In the genomic region with DNA sequence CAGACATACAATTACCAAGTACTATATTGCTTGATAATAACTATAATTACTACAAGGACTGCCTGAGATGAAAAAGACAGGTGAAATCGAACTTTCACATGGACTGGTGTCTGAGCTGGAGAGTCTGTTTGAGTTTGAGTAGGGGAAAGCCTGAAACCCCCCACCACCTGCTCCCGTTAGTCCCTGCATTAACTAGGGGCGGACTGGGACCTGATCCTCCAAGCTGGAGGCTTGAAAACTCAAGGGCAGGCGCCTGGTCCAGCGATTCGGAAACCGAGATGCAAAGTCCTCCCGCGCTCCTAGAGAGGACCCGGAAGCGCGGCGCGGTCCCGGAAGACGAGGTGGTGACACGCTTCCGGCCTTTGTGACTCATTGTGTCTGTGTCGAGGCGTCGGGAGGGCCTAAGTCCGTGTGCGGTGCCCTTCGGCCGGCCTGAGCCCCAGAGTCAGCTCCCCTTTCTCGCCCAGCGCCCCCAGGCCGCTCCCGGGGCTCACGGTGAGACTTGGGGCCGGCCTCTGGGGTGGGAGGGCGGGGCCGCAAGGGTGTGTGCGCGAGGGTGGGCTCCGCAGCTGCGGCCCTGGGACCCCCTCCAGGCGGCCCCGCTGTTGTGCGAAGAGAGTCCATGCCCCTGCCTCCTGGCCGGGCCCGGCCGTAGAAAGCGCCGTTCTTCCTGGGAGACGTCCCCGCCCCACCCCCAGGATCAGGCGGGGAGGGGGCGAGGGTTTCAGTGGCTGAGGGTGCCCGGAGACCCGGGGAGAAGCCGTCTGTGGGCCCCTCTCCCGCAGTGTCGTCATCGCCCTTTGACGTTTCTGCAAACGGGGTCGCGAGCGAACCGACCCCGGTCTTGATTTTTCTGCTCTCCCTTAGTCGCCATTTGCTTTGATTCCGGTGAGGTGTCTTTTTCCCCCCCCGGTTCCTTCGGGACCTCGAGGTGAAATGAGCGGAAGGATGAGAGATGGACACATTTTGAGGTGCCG, we compare ENCODE assay signal across 8 cellular contexts. TPM values are rescaled to one million over a fixed set of nuclear protein-coding genes. Genes with fewer than 3 reads are reported as not detected.
DNase-seq lines count a peak whose midpoint lies in the region; ATAC-seq, FAIRE-seq and TF ChIP-seq lines count a peak whose summit lies in the region.

Gene ZKSCAN1, plus strand, starts transcription at position 365 of the 977 bp plus-strand sequence. CDS start 7,911 bp downstream, outside the sequence.

- H3K4me3 Mint-ChIP-seq in WTC11: peak within 1 kb of the TSS; percentile 90

- H2AFZ ChIP-seq in smooth muscle cell (ENCODE audit: low read depth): peak within 1 kb of the TSS; percentile 96

- H3K4me1 ChIP-seq in smooth muscle cell (ENCODE audit: low read depth): peaks cover 10% of the 10 kb centered on the region

- H3K9me3 ChIP-seq in AG04450 (ENCODE audit: control insufficient read depth, insufficient read depth, low read length): no peaks in the 10 kb centered on the region; the same call in 1 of the 2 replicates
- no peaks in the 10 kb centered on the region for H3K9me3 ChIP-seq in smooth muscle cell (replicated peaks; ENCODE audit: low read depth)

- H3K27me3 ChIP-seq in AG04450 (ENCODE audit: control insufficient read depth, insufficient read depth, low read length): peaks cover 3% of the 10 kb centered on the region
- no peaks in the 10 kb centered on the region for H3K27me3 ChIP-seq in bronchial epithelial cell (ENCODE audit: control insufficient read depth, insufficient read depth, low read length)
- no peaks in the 10 kb centered on the region for H3K27me3 ChIP-seq in smooth muscle cell (ENCODE audit: low read depth)

- no peaks in the 10 kb centered on the region for H3K36me3 ChIP-seq in bronchial epithelial cell (ENCODE audit: control insufficient read depth, insufficient read depth, low read length)
- H3K36me3 ChIP-seq in smooth muscle cell (ENCODE audit: low read depth): no peaks in the 10 kb centered on the region

- peak within 1 kb of the TSS; percentile 100 for H3K9ac ChIP-seq in smooth muscle cell (ENCODE audit: low read depth)

- H3K9me3 Mint-ChIP-seq in WTC11: no peaks in the 10 kb centered on the region

- POLR2A ChIA-PET in AG04450 (lab: Yijun Ruan, JAX) (interaction anchor here (0.6 to 1.0 kb wide), 6 partner anchors 11 to 64 kb away, joined by 3 to 5 read pairs (median 3); partner anchors contain the start of gene ZSCAN21), WTC11 (lab: Charles Lee) (interaction anchor here (0.5 to 1.4 kb wide), 5 partner anchors 12 to 474 kb away, joined by 3 to 4 read pairs (median 3); partner anchors contain the start of gene ZSCAN21)

- H4K20me1 ChIP-seq in smooth muscle cell (ENCODE audit: low read depth): peaks cover 36% of the 10 kb centered on the region

- H3K36me3 Mint-ChIP-seq in WTC11: peaks cover 3% of the 10 kb centered on the region; the same call in 1 of the 2 replicates

- H3K4me3 ChIP-seq in AG04450 (ENCODE audit: low read depth, low read length): peak within 1 kb of the TSS; percentile 71
- H3K4me3 ChIP-seq in bronchial epithelial cell (ENCODE audit: low read depth, low read length): peak within 1 kb of the TSS; percentile 92
- peak within 1 kb of the TSS; percentile 94 for H3K4me3 ChIP-seq in smooth muscle cell

- peak; percentile 73 for ATAC-seq in GM18873 (IDR thresholded peaks at IDR 0.05; ENCODE audit: low FRiP score, unreplicated experiment)
- peak; percentile 92 for ATAC-seq in HG03139 (IDR thresholded peaks at IDR 0.05; ENCODE audit: unreplicated experiment)
- ATAC-seq in WTC11: peak; percentile 94

- peak; percentile 81 for DNase-seq in AG04450 (ENCODE audit: low read depth, low spot score)
- peak; percentile 82 for DNase-seq in NCI-H2196 treated with DMSO at 0.1 percent for 48 hours (lab: John Stamatoyannopoulos, UW; ENCODE audit: unreplicated experiment)
- peak; percentile 85 for DNase-seq in WTC11 (ENCODE audit: low spot score)
- DNase-seq in bronchial epithelial cell (ENCODE audit: low read depth): peak; percentile 78
- DNase-seq in iPS-NIHi7 (ENCODE audit: extremely low spot score): peak; percentile 98
- peak; percentile 48 for DNase-seq in smooth muscle cell (lab: John Stamatoyannopoulos, UW; ENCODE audit: unreplicated experiment)

- TF ChIP-seq CTCF in AG04450 (IDR thresholded peaks at IDR 0.05; ENCODE audit: low read depth, low read length): no peak
- TF ChIP-seq CTCF in WTC11 (IDR thresholded peaks at IDR 0.05): no peak
- no peak for TF ChIP-seq CTCF in bronchial epithelial cell (IDR thresholded peaks at IDR 0.05; ENCODE audit: insufficient read depth, low read length, severe bottlenecking)
- TF ChIP-seq CTCF in smooth muscle cell (IDR thresholded peaks at IDR 0.05; ENCODE audit: borderline replicate concordance, insufficient read depth, poor library complexity, severe bottlenecking): no peak

- peaks cover 5% of the 10 kb centered on the region for H3K27me3 Mint-ChIP-seq in WTC11 (ENCODE audit: low read depth)

- no peaks in the 10 kb centered on the region for H3F3A ChIP-seq in smooth muscle cell (ENCODE audit: low read depth)

- H3K4me1 Mint-ChIP-seq in WTC11: peaks cover 22% of the 10 kb centered on the region

- WGBS in smooth muscle cell (ENCODE audit: low lambda C conversion rate): 3% methylated on average over 57 of the region's 69 CpGs

- CTCF ChIA-PET in AG04450 (lab: Charles Lee): interaction anchor here (0.6 to 1.5 kb wide), 6 partner anchors 24 to 116 kb away, joined by 3 to 11 read pairs (median 4); no protein-coding TSS in a partner anchor
- CTCF ChIA-PET in WTC11 (lab: Charles Lee): interaction anchor here (0.6 to 0.9 kb wide), 3 partner anchors 24 to 568 kb away, joined by 3 to 4 read pairs (median 3); no protein-coding TSS in a partner anchor

- H3K4me2 ChIP-seq in smooth muscle cell: peak within 1 kb of the TSS; percentile 97

- peak within 1 kb of the TSS; percentile 95 for H3K27ac Mint-ChIP-seq in WTC11

- peak within 1 kb of the TSS; percentile 78 for H3K27ac ChIP-seq in AG04450 (ENCODE audit: low read depth, low read length)
- H3K27ac ChIP-seq in smooth muscle cell (ENCODE audit: low read depth): peak within 1 kb of the TSS; percentile 98

- H3K79me2 ChIP-seq in smooth muscle cell (ENCODE audit: low read depth): peaks cover 52% of the 10 kb centered on the region

- FAIRE-seq in bronchial epithelial cell (lab: Jason Lieb, UNC): no peak

TF ChIP-seq in WTC11, 78 proteins besides CTCF, POLR2A, EP300 and RAD21 (continues in another document):
- TF ChIP-seq MXD4 (CRISPR knock-in tag; IDR thresholded peaks at IDR 0.05; ENCODE audit: borderline replicate concordance) (no peak), ETV6 (CRISPR knock-in tag; IDR thresholded peaks at IDR 0.05) (no peak; the same call in 1 of the 2 replicates), SOX15 (CRISPR knock-in tag; IDR thresholded peaks at IDR 0.05) (no peak), IRF2 (CRISPR knock-in tag; IDR thresholded peaks at IDR 0.05; ENCODE audit: borderline replicate concordance, low read depth) (no peak), ELF4 (CRISPR knock-in tag; IDR thresholded peaks at IDR 0.05; ENCODE audit: low read depth) (no peak), FOXJ3 (CRISPR knock-in tag; IDR thresholded peaks at IDR 0.05; ENCODE audit: borderline replicate concordance) (no peak), NR2C2 (CRISPR knock-in tag; IDR thresholded peaks at IDR 0.05) (no peak), SMAD3 (CRISPR knock-in tag; IDR thresholded peaks at IDR 0.05; ENCODE audit: borderline replicate concordance) (no peak), FOXP1 (CRISPR knock-in tag; IDR thresholded peaks at IDR 0.05; ENCODE audit: borderline replicate concordance) (no peak), ZNF396 (CRISPR knock-in tag; IDR thresholded peaks at IDR 0.05; ENCODE audit: borderline replicate concordance) (no peak), SMAD4 (CRISPR knock-in tag; IDR thresholded peaks at IDR 0.05) (no peak), CBFB (CRISPR knock-in tag; IDR thresholded peaks at IDR 0.05; ENCODE audit: low read depth) (no peak)
- TF ChIP-seq, protein P1, sequence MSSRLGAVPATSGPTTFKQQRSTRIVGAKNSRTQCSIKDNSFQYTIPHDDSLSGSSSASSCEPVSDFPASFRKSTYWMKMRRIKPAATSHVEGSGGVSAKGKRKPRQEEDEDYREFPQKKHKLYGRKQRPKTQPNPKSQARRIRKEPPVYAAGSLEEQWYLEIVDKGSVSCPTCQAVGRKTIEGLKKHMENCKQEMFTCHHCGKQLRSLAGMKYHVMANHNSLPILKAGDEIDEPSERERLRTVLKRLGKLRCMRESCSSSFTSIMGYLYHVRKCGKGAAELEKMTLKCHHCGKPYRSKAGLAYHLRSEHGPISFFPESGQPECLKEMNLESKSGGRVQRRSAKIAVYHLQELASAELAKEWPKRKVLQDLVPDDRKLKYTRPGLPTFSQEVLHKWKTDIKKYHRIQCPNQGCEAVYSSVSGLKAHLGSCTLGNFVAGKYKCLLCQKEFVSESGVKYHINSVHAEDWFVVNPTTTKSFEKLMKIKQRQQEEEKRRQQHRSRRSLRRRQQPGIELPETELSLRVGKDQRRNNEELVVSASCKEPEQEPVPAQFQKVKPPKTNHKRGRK (CRISPR knock-in tag; IDR thresholded peaks at IDR 0.05; ENCODE audit: borderline replicate concordance): no peak
- TF ChIP-seq, protein P2, sequence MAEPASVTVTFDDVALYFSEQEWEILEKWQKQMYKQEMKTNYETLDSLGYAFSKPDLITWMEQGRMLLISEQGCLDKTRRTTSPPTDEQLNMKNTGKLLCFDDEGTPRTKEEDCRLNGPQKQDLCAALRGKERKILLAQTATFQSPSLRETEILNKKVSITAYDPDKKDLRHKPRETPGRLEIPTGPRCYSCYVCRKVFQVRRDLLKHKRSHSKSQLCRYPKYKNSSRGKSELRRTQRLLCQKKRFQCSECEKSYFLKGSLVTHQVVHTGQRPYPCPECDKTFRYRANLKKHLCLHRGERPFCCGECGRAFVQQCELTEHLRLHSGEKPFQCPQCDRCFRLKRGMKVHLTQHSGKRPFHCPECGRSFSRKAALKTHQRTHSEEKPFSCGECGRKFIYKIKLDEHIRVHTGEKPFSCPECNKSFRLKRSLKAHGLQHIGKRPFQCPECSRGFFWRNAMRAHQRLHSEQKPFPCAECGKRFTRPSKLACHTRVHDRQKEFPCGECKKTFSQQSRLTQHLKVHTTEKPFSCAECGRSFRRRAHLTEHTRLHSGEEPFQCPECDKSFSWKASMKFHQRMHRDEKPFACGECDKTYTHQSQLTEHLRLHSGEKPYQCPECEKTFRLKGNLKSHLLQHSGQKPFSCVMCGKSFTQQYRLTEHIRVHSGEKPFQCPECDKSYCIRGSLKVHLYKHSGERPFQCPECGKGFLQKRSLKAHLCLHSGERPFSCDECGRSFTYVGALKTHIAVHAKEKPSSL (CRISPR knock-in tag; conservative IDR thresholded peaks at IDR 0.05): no peak

RNA-seq across cellular contexts. Expression of gene ZKSCAN1, which starts in this region (rescaled TPM):
- polyA plus RNA-seq in AG04450 (2011; rRNA removed) (36.8 and 42.7 TPM in 2 replicates), smooth muscle cell (25.4 and 26.0 TPM in 2 replicates)
- polyA minus RNA-seq in AG04450 (2011; rRNA and poly(A)+ RNA removed): 120 and 151 TPM in 2 replicates
- total RNA-seq in WTC11 (2021) (46.6 to 51.8 TPM (median 47.6 TPM) in 3 replicates), bronchial epithelial cell (25.0 and 33.2 TPM in 2 replicates), smooth muscle cell (32.2 and 43.9 TPM in 2 replicates)

Comparison
In these comparisons a context has a peak if more than half of its experiments do, and no peak if none do; other contexts are left out.
1. Peak in every context shown above with its lines: DNase-seq, ATAC-seq, H3K4me3 ChIP-seq and H3K27ac ChIP-seq.
2. DNase-seq: peak in every context shown above with its lines; median percentile 98 in iPS-NIHi7; 85 in WTC11; 82 in NCI-H2196 treated with DMSO at 0.1 percent for 48 hours; 81 in AG04450; 78 in bronchial epithelial cell; 48 in smooth muscle cell.